In the genomic region with DNA sequence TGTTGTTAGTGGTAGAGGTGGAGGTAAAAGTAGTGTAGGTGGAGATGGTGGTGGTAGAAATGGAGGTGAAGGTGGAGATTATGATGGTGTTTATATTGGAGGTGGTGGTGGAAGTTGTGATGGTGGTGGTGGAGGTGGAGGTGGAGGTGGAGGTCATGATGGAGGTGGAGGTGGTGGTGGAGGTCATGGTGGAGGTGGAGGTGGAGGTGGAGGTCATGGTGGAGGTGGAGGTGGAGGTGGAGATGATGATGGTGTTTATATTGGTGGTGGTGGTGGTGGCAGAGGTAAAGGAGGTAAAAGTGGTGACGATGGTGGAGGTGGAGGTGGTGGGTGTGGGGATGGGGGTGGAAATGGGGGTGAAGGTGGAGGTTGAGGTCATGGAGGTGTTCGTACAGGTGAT, we compare ENCODE assay signal across 14 cellular contexts.
"Had no signal": no experiment of that assay in that cellular context is flagged by ENCODE, and none has a peak within 500 bp of the region (broad histone marks: within the 10 kb centered on the region; RNA-seq: fewer than 3 reads in every experiment).

No MANE protein-coding gene starts in this region.

- H2AFZ ChIP-seq: parathyroid adenoma had no signal

- H3K27me3 ChIP-seq: gastroesophageal sphincter had no signal

- H3K79me2 ChIP-seq: parathyroid adenoma had no signal

- DNase-seq: activated CD4-positive, alpha-beta memory T cell treated with anti-CD3 and anti-CD28 coated beads for 36 hours; activated CD4-positive, alpha-beta T cell treated with anti-CD3 and anti-CD28 coated beads for 1 hour; activated naive CD4-positive, alpha-beta T cell; activated T-cell treated with anti-CD3 and anti-CD28 coated beads, Interleukin-2, amount 50 U/mL, for 72 hours; central memory CD4-positive, alpha-beta T cell; effector memory CD4-positive, alpha-beta T cell; left ventricle myocardium inferior; retina; substantia nigra; SW 1271 had no signal

- H3K9me3 ChIP-seq: gastroesophageal sphincter, left ventricle myocardium inferior had no signal

- H3K4me1 ChIP-seq: parathyroid adenoma had no signal

- H3K36me3 ChIP-seq: gastroesophageal sphincter, left ventricle myocardium inferior had no signal

- ATAC-seq: activated T-cell treated with anti-CD3 and anti-CD28 coated beads, Interleukin-2, amount 50 U/mL, for 72 hours; gastroesophageal sphincter had no signal

- H3K4me3 ChIP-seq: gastroesophageal sphincter, left ventricle myocardium inferior, skin epidermis had no signal

- H3K9ac ChIP-seq: parathyroid adenoma had no signal

- FAIRE-seq: keratinocyte had no signal

- H3K27ac ChIP-seq: gastroesophageal sphincter, left ventricle myocardium inferior, parathyroid adenoma, skin epidermis had no signal
